Comparison of ENCODE assay signal across 9 cellular contexts in the genomic region with DNA sequence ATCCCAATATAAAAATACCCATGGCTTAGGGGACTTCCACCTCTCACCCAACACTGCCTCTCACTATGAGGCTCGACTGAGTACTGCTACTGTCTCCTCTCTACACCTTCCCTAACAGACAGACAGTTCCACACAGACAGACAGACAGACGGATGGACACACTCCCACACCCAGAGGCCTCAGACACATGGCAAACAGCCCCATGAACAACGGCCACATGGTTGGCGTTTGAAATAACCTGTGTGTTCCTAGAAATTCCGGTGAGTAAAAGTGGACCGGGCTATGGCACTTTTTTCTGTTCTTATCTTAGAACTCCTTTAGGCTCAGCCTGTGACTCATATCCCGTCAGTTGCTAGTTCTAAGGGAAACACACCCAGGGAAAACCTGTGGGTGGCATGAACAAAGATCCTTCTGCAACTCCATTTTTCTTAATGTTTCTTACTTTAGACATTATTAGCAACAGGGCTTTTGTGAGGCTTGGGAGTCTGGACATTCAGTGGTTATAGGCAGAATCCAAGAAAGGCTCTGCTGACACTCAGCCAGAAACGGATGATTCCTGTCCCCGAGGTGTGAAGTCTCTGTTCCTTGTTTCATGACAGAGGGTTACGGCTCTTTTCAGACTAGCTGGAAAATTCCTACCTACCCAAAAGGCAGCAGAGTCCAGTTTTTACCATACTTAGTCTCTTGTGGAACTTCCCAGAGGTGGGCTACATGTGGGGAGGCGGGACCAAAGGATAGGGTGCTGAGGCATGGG.
A peak's percentile ranks its signal among the peaks of the same experiment; 100 is the strongest.
DNase-seq lines count a peak whose midpoint lies in the region; ATAC-seq and TF ChIP-seq lines count a peak whose summit lies in the region.
"Had no signal": no experiment of that assay in that cellular context is flagged by ENCODE, and none has a peak within 500 bp of the region (broad histone marks: within the 10 kb centered on the region; RNA-seq: fewer than 3 reads in every experiment).

No MANE protein-coding gene starts in this region.

- H3K4me1 ChIP-seq in heart left ventricle = peaks cover 0 to 22% (median 14%) of the 10 kb centered on the region in 12 donors

- WGBS in heart left ventricle, 4 donors = 22 to 28% (median 24%) methylated on average over 11 of the region's 11 CpGs

- peaks cover 0 to 32% (median 12%) of the 10 kb centered on the region in 12 donors for H3K9me3 ChIP-seq in heart left ventricle

- CTCF ChIA-PET in activated CD8-positive, alpha-beta T cell treated with anti-CD3 and anti-CD28 coated beads for 36 hours (lab: Charles Lee) = interaction anchor here (1.0 to 2.5 kb wide), 2 partner anchors 96 to 100 kb away, joined by 3 to 12 read pairs; no protein-coding TSS in a partner anchor
- CTCF ChIA-PET in activated CD8-positive, alpha-beta T cell treated with anti-CD3 and anti-CD28 coated beads, Interleukin-2, amount 10 ng/mL, durations not matched to agents 7 days and 5 days (lab: Charles Lee) = interaction anchor here (2.0 to 6.8 kb wide), 2 partner anchors 91 to 100 kb away, joined by 5 to 41 read pairs; partner anchors contain the start of gene TLR5
- CTCF ChIA-PET in HEK293T (lab: Yijun Ruan, JAX) = no interaction called here

- no peaks in the 10 kb centered on the region for H3K36me3 Mint-ChIP-seq in activated CD8-positive, alpha-beta T cell treated with anti-CD3 and anti-CD28 coated beads for 36 hours (ENCODE audit: low read depth)
- H3K36me3 Mint-ChIP-seq in activated CD8-positive, alpha-beta T cell treated with anti-CD3 and anti-CD28 coated beads, Interleukin-2, amount 10 ng/mL, durations not matched to agents 7 days and 5 days (ENCODE audit: low read depth) = no peaks in the 10 kb centered on the region

- H3K9me3 Mint-ChIP-seq in activated CD8-positive, alpha-beta T cell treated with anti-CD3 and anti-CD28 coated beads for 36 hours = peaks cover 7% of the 10 kb centered on the region
- H3K9me3 Mint-ChIP-seq in activated CD8-positive, alpha-beta T cell treated with anti-CD3 and anti-CD28 coated beads, Interleukin-2, amount 10 ng/mL, durations not matched to agents 7 days and 5 days (ENCODE audit: insufficient read depth) = peaks cover 5% of the 10 kb centered on the region

- intact Hi-C loops in activated CD8-positive, alpha-beta T cell treated with anti-CD3 and anti-CD28 coated beads for 36 hours (cut with micrococcal nuclease) = loop anchor here (5.0 kb wide), 1 partner anchor 41 kb away; no protein-coding TSS in a partner anchor
- intact Hi-C loops in heart left ventricle (cut with DNase I) = loop anchor here in 1 of 10 donors (5.0 kb wide), 1 partner anchor 129 kb away; the partner anchor contains the start of gene SUSD4

- H3K4me3 ChIP-seq in heart left ventricle = no peak overlapping the region

- DNase-seq in activated CD8-positive, alpha-beta T cell treated with anti-CD3 and anti-CD28 coated beads for 36 hours = peak; percentile 16
- no peak for DNase-seq in activated CD8-positive, alpha-beta T cell treated with anti-CD3 and anti-CD28 coated beads, Interleukin-2, amount 10 ng/mL, durations not matched to agents 7 days and 5 days
- peak; percentile 16 for DNase-seq in activated naive CD4-positive, alpha-beta T cell treated with anti-CD3 and anti-CD28 coated beads, Interleukin-2, amount 50 U/mL, for 16 hours
- peak in 2 of 5 donors; percentile 33 to 40 for DNase-seq in heart left ventricle
- peak; percentile 68 for DNase-seq in superior temporal gyrus (ENCODE audit: extremely low spot score)
- no peak for DNase-seq in HEK293T (ENCODE audit: extremely low spot score)

- TF ChIP-seq POLR2A in heart left ventricle (IDR thresholded peaks at IDR 0.05) = no peak

- H3K27ac ChIP-seq in heart left ventricle = peak overlapping the region in 11 of 12 donors; percentile 14 to 70 (median 52)

- H3K27me3 ChIP-seq in heart left ventricle = no peaks in the 10 kb centered on the region

- POLR2A ChIA-PET in activated CD8-positive, alpha-beta T cell treated with anti-CD3 and anti-CD28 coated beads for 36 hours (lab: Charles Lee) = interaction anchor here (1.0 kb wide), 2 partner anchors 36 to 75 kb away, joined by 3 read pairs; no protein-coding TSS in a partner anchor
- POLR2A ChIA-PET in activated CD8-positive, alpha-beta T cell treated with anti-CD3 and anti-CD28 coated beads, Interleukin-2, amount 10 ng/mL, durations not matched to agents 7 days and 5 days (lab: Charles Lee) = interaction anchor here (0.5 kb wide), 1 partner anchor 11 kb away, joined by 3 read pairs; no protein-coding TSS in a partner anchor
- POLR2A ChIA-PET in HEK293T (lab: Yijun Ruan, JAX) = no interaction called here

- no peak for TF ChIP-seq CTCF in activated CD8-positive, alpha-beta T cell treated with anti-CD3 and anti-CD28 coated beads for 36 hours (IDR thresholded peaks at IDR 0.05)
- TF ChIP-seq CTCF in heart left ventricle (IDR thresholded peaks at IDR 0.05) = no peak

- peak; percentile 38 for ATAC-seq in activated CD8-positive, alpha-beta T cell treated with anti-CD3 and anti-CD28 coated beads for 36 hours
- ATAC-seq in activated CD8-positive, alpha-beta T cell treated with anti-CD3 and anti-CD28 coated beads, Interleukin-2, amount 10 ng/mL, durations not matched to agents 7 days and 5 days = no peak
- ATAC-seq in heart left ventricle = peak; percentile 55 to 94 (median 90)
- no peak for ATAC-seq in GM18498 (IDR thresholded peaks at IDR 0.05; ENCODE audit: unreplicated experiment)
- ATAC-seq in HG03097 (IDR thresholded peaks at IDR 0.05; ENCODE audit: low FRiP score, unreplicated experiment) = no peak

- no peaks in the 10 kb centered on the region for H3K27me3 Mint-ChIP-seq in activated CD8-positive, alpha-beta T cell treated with anti-CD3 and anti-CD28 coated beads for 36 hours
- no peaks in the 10 kb centered on the region for H3K27me3 Mint-ChIP-seq in activated CD8-positive, alpha-beta T cell treated with anti-CD3 and anti-CD28 coated beads, Interleukin-2, amount 10 ng/mL, durations not matched to agents 7 days and 5 days (ENCODE audit: low read depth)

- H3K4me3 Mint-ChIP-seq in activated CD8-positive, alpha-beta T cell treated with anti-CD3 and anti-CD28 coated beads for 36 hours = no peak overlapping the region
- no peak overlapping the region for H3K4me3 Mint-ChIP-seq in activated CD8-positive, alpha-beta T cell treated with anti-CD3 and anti-CD28 coated beads, Interleukin-2, amount 10 ng/mL, durations not matched to agents 7 days and 5 days
- H3K4me3 Mint-ChIP-seq: neural crest cell had no signal

- H3K36me3 ChIP-seq in heart left ventricle = no peaks in the 10 kb centered on the region

- no peak overlapping the region for H3K27ac Mint-ChIP-seq in activated CD8-positive, alpha-beta T cell treated with anti-CD3 and anti-CD28 coated beads for 36 hours
- H3K27ac Mint-ChIP-seq in activated CD8-positive, alpha-beta T cell treated with anti-CD3 and anti-CD28 coated beads, Interleukin-2, amount 10 ng/mL, durations not matched to agents 7 days and 5 days = no peak overlapping the region

- H3K4me1 Mint-ChIP-seq in activated CD8-positive, alpha-beta T cell treated with anti-CD3 and anti-CD28 coated beads for 36 hours (ENCODE audit: low read depth) = peaks cover 57% of the 10 kb centered on the region
- H3K4me1 Mint-ChIP-seq in activated CD8-positive, alpha-beta T cell treated with anti-CD3 and anti-CD28 coated beads, Interleukin-2, amount 10 ng/mL, durations not matched to agents 7 days and 5 days (ENCODE audit: low read depth) = peaks cover 47% of the 10 kb centered on the region
- H3K4me1 Mint-ChIP-seq: neural crest cell had no signal

TF ChIP-seq in HEK293T, 16 proteins besides CTCF, POLR2A, EP300 and RAD21:
- TF ChIP-seq CTBP1 (IDR thresholded peaks at IDR 0.05; ENCODE audit: borderline replicate concordance) (no peak), ARNT (IDR thresholded peaks at IDR 0.05) (no peak), LEF1 (IDR thresholded peaks at IDR 0.05; ENCODE audit: borderline replicate concordance) (no peak), ZNF384 (IDR thresholded peaks at IDR 0.05) (no peak), BHLHE40 (IDR thresholded peaks at IDR 0.05; ENCODE audit: borderline replicate concordance) (no peak), FOXA1 (IDR thresholded peaks at IDR 0.05) (no peak), TARDBP (IDR thresholded peaks at IDR 0.05) (no peak), SP1 (IDR thresholded peaks at IDR 0.05) (no peak), HDGF (IDR thresholded peaks at IDR 0.05; ENCODE audit: borderline replicate concordance) (no peak), FOXK2 (IDR thresholded peaks at IDR 0.05) (no peak), L3MBTL2 (conservative IDR thresholded peaks at IDR 0.05) (no peak), NFRKB (IDR thresholded peaks at IDR 0.05) (no peak), FOXM1 (IDR thresholded peaks at IDR 0.05; ENCODE audit: borderline replicate concordance) (no peak)
- TF ChIP-seq, protein P1, sequence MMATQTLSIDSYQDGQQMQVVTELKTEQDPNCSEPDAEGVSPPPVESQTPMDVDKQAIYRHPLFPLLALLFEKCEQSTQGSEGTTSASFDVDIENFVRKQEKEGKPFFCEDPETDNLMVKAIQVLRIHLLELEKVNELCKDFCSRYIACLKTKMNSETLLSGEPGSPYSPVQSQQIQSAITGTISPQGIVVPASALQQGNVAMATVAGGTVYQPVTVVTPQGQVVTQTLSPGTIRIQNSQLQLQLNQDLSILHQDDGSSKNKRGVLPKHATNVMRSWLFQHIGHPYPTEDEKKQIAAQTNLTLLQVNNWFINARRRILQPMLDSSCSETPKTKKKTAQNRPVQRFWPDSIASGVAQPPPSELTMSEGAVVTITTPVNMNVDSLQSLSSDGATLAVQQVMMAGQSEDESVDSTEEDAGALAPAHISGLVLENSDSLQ (IDR thresholded peaks at IDR 0.05) = no peak
TF ChIP-seq in HEK293T: peak in this region for 0.

Comparison
In these comparisons a context has a peak if more than half of its experiments do, and no peak if none do; other contexts are left out.
1. ATAC-seq: peak in activated CD8-positive, alpha-beta T cell treated with anti-CD3 and anti-CD28 coated beads for 36 hours (single experiment) and heart left ventricle (4 of 4); none in activated CD8-positive, alpha-beta T cell treated with anti-CD3 and anti-CD28 coated beads, Interleukin-2, amount 10 ng/mL, durations not matched to agents 7 days and 5 days (single experiment), GM18498 (single experiment) and HG03097 (single experiment).
2. DNase-seq: peak in activated CD8-positive, alpha-beta T cell treated with anti-CD3 and anti-CD28 coated beads for 36 hours (single experiment), activated naive CD4-positive, alpha-beta T cell treated with anti-CD3 and anti-CD28 coated beads, Interleukin-2, amount 50 U/mL, for 16 hours (single experiment) and superior temporal gyrus (single experiment); none in activated CD8-positive, alpha-beta T cell treated with anti-CD3 and anti-CD28 coated beads, Interleukin-2, amount 10 ng/mL, durations not matched to agents 7 days and 5 days (single experiment) and HEK293T (single experiment).